10 cellular contexts compared by ENCODE assay signal in the genomic region with DNA sequence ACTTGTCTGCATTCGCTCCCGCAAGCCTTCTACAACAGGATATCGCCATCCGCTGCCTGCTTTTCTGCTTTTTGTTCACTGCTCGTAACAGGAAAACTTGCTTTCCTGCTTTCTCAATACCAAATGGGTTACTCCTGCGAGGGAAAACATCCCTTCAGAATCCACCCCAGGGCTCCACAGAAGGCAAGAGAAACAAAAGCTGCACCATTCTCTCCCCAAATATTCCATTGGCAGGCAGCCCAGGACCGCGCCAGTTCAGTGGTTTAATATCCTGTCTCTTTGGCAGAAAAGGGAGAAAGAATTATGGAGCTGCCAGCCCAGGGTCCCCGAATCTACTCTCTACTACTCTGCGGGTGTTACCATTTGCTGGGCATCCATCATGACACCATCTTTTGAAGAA.
DNase-seq lines count a peak whose midpoint lies in the region; ATAC-seq and TF ChIP-seq lines count a peak whose summit lies in the region.
"Had no signal": no experiment of that assay in that cellular context is flagged by ENCODE, and none has a peak within 500 bp of the region (broad histone marks: within the 10 kb centered on the region; RNA-seq: fewer than 3 reads in every experiment).

No MANE protein-coding gene starts in this region.

- no peaks in the 10 kb centered on the region for H3K9me3 Mint-ChIP-seq in activated CD8-positive, alpha-beta T cell treated with anti-CD3 and anti-CD28 coated beads for 36 hours

- H3K4me3 Mint-ChIP-seq in activated CD8-positive, alpha-beta T cell treated with anti-CD3 and anti-CD28 coated beads for 36 hours: no peak overlapping the region

- H3K27ac Mint-ChIP-seq in activated CD8-positive, alpha-beta T cell treated with anti-CD3 and anti-CD28 coated beads for 36 hours: no peak overlapping the region

- no peak for ATAC-seq in activated CD8-positive, alpha-beta T cell treated with anti-CD3 and anti-CD28 coated beads for 36 hours
- no peak for ATAC-seq in HG03460 (IDR thresholded peaks at IDR 0.05; ENCODE audit: unreplicated experiment)

- DNase-seq in AG08395 (ENCODE audit: low spot score) (peak; percentile 52), NCI-H1092 treated with DMSO at 0.1 percent for 48 hours (lab: John Stamatoyannopoulos, UW) (peak; percentile 91), cerebellar nuclear complex (lab: John Stamatoyannopoulos, UW) (peak; percentile 55 to 85), mucosa of gallbladder (ENCODE audit: low spot score) (peak; percentile 24), DMS53 (lab: John Stamatoyannopoulos, UW) (no peak)
- no peak for DNase-seq in activated CD4-positive, CD25-positive, alpha-beta regulatory T cell (lab: John Stamatoyannopoulos, UW)
- no peak for DNase-seq in activated CD8-positive, alpha-beta T cell treated with anti-CD3 and anti-CD28 coated beads for 36 hours
- DNase-seq: activated CD4-positive, CD25-positive, alpha-beta regulatory T cell treated with anti-CD3 and anti-CD28 coated beads, Interleukin-2, amount 50 U/mL, for 72 hours; small intestine had no signal

- TF ChIP-seq CTCF in activated CD8-positive, alpha-beta T cell treated with anti-CD3 and anti-CD28 coated beads for 36 hours (IDR thresholded peaks at IDR 0.05): no peak

- POLR2A ChIA-PET in activated CD8-positive, alpha-beta T cell treated with anti-CD3 and anti-CD28 coated beads for 36 hours (lab: Charles Lee): no interaction called here

- H3K36me3 Mint-ChIP-seq in activated CD8-positive, alpha-beta T cell treated with anti-CD3 and anti-CD28 coated beads for 36 hours (ENCODE audit: low read depth): peaks cover 11% of the 10 kb centered on the region

- intact Hi-C loops in activated CD8-positive, alpha-beta T cell treated with anti-CD3 and anti-CD28 coated beads for 36 hours (cut with micrococcal nuclease): no loop called here

- CTCF ChIA-PET in activated CD8-positive, alpha-beta T cell treated with anti-CD3 and anti-CD28 coated beads for 36 hours (lab: Charles Lee): interaction anchor here (1.3 kb wide), 1 partner anchor 11 kb away, joined by 4 read pairs; no protein-coding TSS in a partner anchor

- no peaks in the 10 kb centered on the region for H3K27me3 Mint-ChIP-seq in activated CD8-positive, alpha-beta T cell treated with anti-CD3 and anti-CD28 coated beads for 36 hours

- peaks cover 73% of the 10 kb centered on the region for H3K4me1 Mint-ChIP-seq in activated CD8-positive, alpha-beta T cell treated with anti-CD3 and anti-CD28 coated beads for 36 hours (ENCODE audit: low read depth)

Comparison
In these comparisons a context has a peak if more than half of its experiments do, and no peak if none do; other contexts are left out.
1. DNase-seq: peak in AG08395 (single experiment), NCI-H1092 treated with DMSO at 0.1 percent for 48 hours (single experiment), cerebellar nuclear complex (2 of 2) and mucosa of gallbladder (single experiment); none in activated CD4-positive, CD25-positive, alpha-beta regulatory T cell (0 of 4), DMS53 (single experiment) and activated CD8-positive, alpha-beta T cell treated with anti-CD3 and anti-CD28 coated beads for 36 hours (single experiment).